Comparison of ENCODE assay signal across 29 cellular contexts in the genomic region with DNA sequence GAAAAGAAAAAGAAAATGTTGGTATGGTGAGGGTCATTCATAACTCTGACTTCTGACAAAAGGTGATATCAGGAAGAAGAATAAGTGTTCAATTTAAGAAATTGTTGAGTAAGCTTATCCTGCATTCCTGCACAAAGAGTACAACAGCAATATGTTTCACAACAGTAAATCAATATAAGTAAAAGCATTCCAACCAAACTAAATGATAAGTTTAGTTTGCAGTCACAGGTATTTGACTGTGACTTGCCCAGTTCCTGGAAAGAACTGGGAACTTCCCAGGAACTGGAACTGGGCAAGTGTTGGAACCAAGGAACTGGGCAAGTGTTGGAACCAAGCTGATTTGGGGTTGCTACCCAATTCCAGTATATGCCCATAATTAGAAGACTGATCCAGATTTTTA. TPM values are rescaled to one million over a fixed set of nuclear protein-coding genes. Genes with fewer than 3 reads are reported as not detected.
"Had no signal": no experiment of that assay in that cellular context is flagged by ENCODE, and none has a peak within 500 bp of the region (broad histone marks: within the 10 kb centered on the region; RNA-seq: fewer than 3 reads in every experiment).

No MANE protein-coding gene starts in this region.

- H3K9me3 ChIP-seq: psoas muscle had no signal

- DNase-seq: cortex of kidney; effector CD8-positive, alpha-beta T cell; glutamatergic neuron; immature natural killer cell; left colon; naive thymus-derived CD4-positive, alpha-beta T cell; nephron progenitor cell; psoas muscle; retina; stimulated activated CD4-positive, alpha-beta T cell treated with anti-CD3 and anti-CD28 coated beads, Interleukin-15, amount 100 ng/mL, for 24 hours; stimulated activated CD4-positive, alpha-beta T cell treated with anti-CD3 and anti-CD28 coated beads, Interleukin-1b, Interleukin-23, amount 100 ng/mL, for 48 hours; stimulated activated CD4-positive, alpha-beta T cell treated with anti-CD3 and anti-CD28 coated beads, Interleukin-4, amount 100 ng/mL, for 24 hours; tibial artery had no signal

- ATAC-seq: esophagus mucosa; gastroesophageal sphincter; left colon; naive thymus-derived CD4-positive, alpha-beta T cell; psoas muscle; sciatic nerve; stimulated activated memory B cell treated with anti-CD40 and anti-IgM and Interleukin-4, amounts not matched to agents 10 μg/mL and 1 μg/mL and 100 μg/mL, for 72 hours had no signal

- H3K4me1 ChIP-seq: gastroesophageal sphincter, spleen, tibial artery had no signal

- H3K27ac ChIP-seq: dorsolateral prefrontal cortex, gastroesophageal sphincter, spleen, tibial artery had no signal

- H3K36me3 ChIP-seq: gastroesophageal sphincter, spleen, tibial artery had no signal

- H3K27me3 ChIP-seq: dorsolateral prefrontal cortex, gastroesophageal sphincter had no signal

- H3K4me3 ChIP-seq: dorsolateral prefrontal cortex, gastroesophageal sphincter, psoas muscle, spleen, tibial artery had no signal

RNA-seq across cellular contexts. Expression of a gene that starts 35.0 kb away (rescaled TPM):
- total RNA-seq: fibroblast of lung, lung microvascular endothelial cell had no signal

RNA-seq across cellular contexts. Expression of a gene that starts 49.5 kb away (rescaled TPM):
- total RNA-seq: esophagus mucosa; fibroblast of lung; gastroesophageal sphincter; kidney; left colon; lung microvascular endothelial cell; mesenteric fat pad; mononuclear cell; naive thymus-derived CD4-positive, alpha-beta T cell; omental fat pad; psoas muscle; sciatic nerve; skeletal muscle tissue; spleen; temporal lobe; ureter had no signal
- polyA plus RNA-seq: fibroblast of lung; immature natural killer cell; liver; naive thymus-derived CD4-positive, alpha-beta T cell; psoas muscle had no signal
